In the genomic region with DNA sequence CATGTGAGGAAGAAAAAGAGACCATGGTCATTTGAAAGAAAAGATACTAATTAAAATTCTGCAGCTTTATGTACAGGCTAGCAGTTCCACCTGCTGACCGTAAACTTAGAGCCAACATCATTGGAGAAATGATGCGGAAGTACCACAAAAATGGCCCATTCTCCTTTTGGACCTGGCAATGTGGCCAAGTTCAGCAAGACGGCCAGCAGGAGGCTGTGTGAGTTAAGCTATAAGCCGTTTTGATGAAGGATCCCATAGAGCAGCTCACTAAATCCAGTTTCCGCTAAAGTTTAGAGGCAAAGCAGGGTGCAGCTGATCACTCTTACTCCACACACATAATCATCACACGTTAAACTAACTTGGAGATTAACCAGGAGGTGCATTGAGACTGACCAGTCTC, we compare ENCODE assay signal across 16 cellular contexts.
A peak's percentile ranks its signal among the peaks of the same experiment; 100 is the strongest.
DNase-seq lines count a peak whose midpoint lies in the region; ATAC-seq and TF ChIP-seq lines count a peak whose summit lies in the region.
"Had no signal": no experiment of that assay in that cellular context is flagged by ENCODE, and none has a peak within 500 bp of the region (broad histone marks: within the 10 kb centered on the region; RNA-seq: fewer than 3 reads in every experiment).

No MANE protein-coding gene starts in this region.

- H3K36me3 Mint-ChIP-seq in endothelial cell (ENCODE audit: low read depth, unreplicated experiment) = peaks cover 6% of the 10 kb centered on the region
- H3K36me3 Mint-ChIP-seq: naive B cell had no signal

- H3K4me1 Mint-ChIP-seq in endothelial cell (ENCODE audit: unreplicated experiment) = peaks cover 7% of the 10 kb centered on the region
- H3K4me1 Mint-ChIP-seq: activated CD4-positive, alpha-beta T cell treated with anti-CD3 and anti-CD28 coated beads, Interleukin-2, amount 10 ng/mL, durations not matched to agents 7 days and 5 days; naive B cell had no signal

- peak overlapping the region; percentile 57 for H3K27ac Mint-ChIP-seq in endothelial cell (ENCODE audit: unreplicated experiment)
- H3K27ac Mint-ChIP-seq: activated CD4-positive, alpha-beta T cell treated with anti-CD3 and anti-CD28 coated beads, Interleukin-2, amount 10 ng/mL, durations not matched to agents 7 days and 5 days; activated naive CD4-positive, alpha-beta T cell treated with anti-CD3 and anti-CD28 coated beads for 36 hours; naive B cell had no signal

- H3K27me3 Mint-ChIP-seq in endothelial cell (ENCODE audit: unreplicated experiment) = peaks cover 4% of the 10 kb centered on the region
- H3K27me3 Mint-ChIP-seq: activated CD4-positive, alpha-beta T cell treated with anti-CD3 and anti-CD28 coated beads, Interleukin-2, amount 10 ng/mL, durations not matched to agents 7 days and 5 days had no signal

- no peak for TF ChIP-seq POLR2A in NB4 (IDR thresholded peaks at IDR 0.05; ENCODE audit: extremely low read depth, insufficient read length)

- H3K4me3 ChIP-seq in NB4 (ENCODE audit: low read depth, low read length) = no peak overlapping the region
- H3K4me3 ChIP-seq: SJSA1, spleen, uterus had no signal

- no peak overlapping the region for H3K4me3 Mint-ChIP-seq in endothelial cell (ENCODE audit: unreplicated experiment)
- H3K4me3 Mint-ChIP-seq: activated CD4-positive, alpha-beta T cell treated with anti-CD3 and anti-CD28 coated beads, Interleukin-2, amount 10 ng/mL, durations not matched to agents 7 days and 5 days; activated naive CD4-positive, alpha-beta T cell treated with anti-CD3 and anti-CD28 coated beads for 36 hours; naive B cell had no signal

- TF ChIP-seq CTCF in NB4 (IDR thresholded peaks at IDR 0.05; ENCODE audit: low read depth, low read length) (peak; percentile 10), endothelial cell (IDR thresholded peaks at IDR 0.05; ENCODE audit: unreplicated experiment) (peak; percentile 57)

- H3K9me3 Mint-ChIP-seq in endothelial cell (ENCODE audit: unreplicated experiment) = no peaks in the 10 kb centered on the region
- H3K9me3 Mint-ChIP-seq: activated CD4-positive, alpha-beta T cell treated with anti-CD3 and anti-CD28 coated beads, Interleukin-2, amount 10 ng/mL, durations not matched to agents 7 days and 5 days; activated naive CD4-positive, alpha-beta T cell treated with anti-CD3 and anti-CD28 coated beads for 36 hours had no signal

- peak; percentile 40 for DNase-seq in D341Med (ENCODE audit: low spot score)
- peak; percentile 10 for DNase-seq in NB4 (ENCODE audit: low read depth)
- peak; percentile 34 for DNase-seq in endothelial cell (ENCODE audit: low spot score)
- DNase-seq in lung microvascular endothelial cell (ENCODE audit: low read depth in 2 of 2) = peak; percentile 50 to 54
- no peak for DNase-seq in effector CD4-positive, alpha-beta T cell
- DNase-seq in HPDE6-E6E7 (ENCODE audit: extremely low spot score) = no peak
- DNase-seq in cortex of kidney (lab: John Stamatoyannopoulos, UW) = no peak
- DNase-seq: activated CD4-positive, alpha-beta T cell treated with anti-CD3 and anti-CD28 coated beads, Interleukin-2, amount 10 ng/mL, durations not matched to agents 7 days and 5 days; activated naive CD4-positive, alpha-beta T cell treated with anti-CD3 and anti-CD28 coated beads for 36 hours; Calu3; naive B cell; spleen; stimulated activated CD8-positive, alpha-beta memory T cell treated with anti-CD3 and anti-CD28 coated beads, Interleukin-4, amount 100 ng/mL, for 48 hours; uterus had no signal

- ATAC-seq in HG03354 (IDR thresholded peaks at IDR 0.05; ENCODE audit: poor library complexity, severe bottlenecking, unreplicated experiment) = no peak

Comparison
In these comparisons a context has a peak if more than half of its experiments do, and no peak if none do; other contexts are left out.
1. DNase-seq: peak in D341Med (single experiment), NB4 (single experiment), endothelial cell (single experiment) and lung microvascular endothelial cell (2 of 2); none in effector CD4-positive, alpha-beta T cell (single experiment), HPDE6-E6E7 (single experiment) and cortex of kidney (single experiment).